ENCODE assay signal across 8 cellular contexts in the genomic region with DNA sequence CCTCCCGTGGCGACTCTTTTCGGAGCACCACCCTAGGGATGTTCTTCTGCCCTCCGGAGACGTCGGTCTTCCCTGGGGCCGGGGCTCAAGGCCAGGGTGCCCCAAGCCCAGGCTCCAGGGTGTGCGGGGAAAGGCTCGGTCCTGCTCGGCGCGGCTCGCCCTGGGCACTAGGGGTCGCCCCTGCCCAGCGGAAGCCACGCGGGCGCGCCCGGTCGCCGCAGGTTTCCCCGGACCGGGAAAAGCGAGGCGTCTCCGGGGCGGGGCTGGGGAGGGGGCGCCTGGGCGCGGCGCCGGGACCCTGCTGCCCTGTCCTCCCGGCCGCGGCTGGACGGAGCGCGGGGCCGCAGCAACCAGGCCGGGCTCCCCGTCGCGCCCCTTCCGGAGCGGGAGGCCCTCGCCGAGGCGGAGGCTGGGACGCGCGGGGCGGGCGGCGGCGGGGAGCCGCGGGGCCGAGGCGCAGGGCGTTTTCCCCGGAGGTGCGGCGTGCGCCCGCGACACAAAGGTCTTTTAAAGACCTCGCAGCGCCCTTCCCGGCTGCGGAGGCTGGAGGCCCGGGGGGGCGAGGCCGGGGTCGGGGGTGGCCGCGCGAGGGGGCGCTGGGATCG.
DNase-seq lines count a peak whose midpoint lies in the region; ATAC-seq, FAIRE-seq and TF ChIP-seq lines count a peak whose summit lies in the region.

No MANE protein-coding gene starts in this region.

- no peak overlapping the region for H3K27ac ChIP-seq in CD8-positive, alpha-beta T cell (ENCODE audit: low read depth, low read length)
- H3K27ac ChIP-seq in subcutaneous abdominal adipose tissue (ENCODE audit: low read depth, low read length), result peak overlapping the region; percentile 75

- ATAC-seq in CD8-positive, alpha-beta T cell, result peak; percentile 91
- ATAC-seq in GM21360 (IDR thresholded peaks at IDR 0.05; ENCODE audit: unreplicated experiment), result peak; percentile 85

- H3K27ac Mint-ChIP-seq in CD8-positive, alpha-beta T cell, result no peak overlapping the region

- POLR2A ChIA-PET in CD8-positive, alpha-beta T cell (lab: Charles Lee), result no interaction called here

- peak overlapping the region in 3 of 5 donors; percentile 66 to 77 (median 68) for H3K9ac ChIP-seq in subcutaneous abdominal adipose tissue (ENCODE audit: low read length in 5 of 5)

- peak overlapping the region; percentile 70 for H2AFZ ChIP-seq in neuron (ENCODE audit: low read depth, low read length)

- peak; percentile 34 to 88 (median 67) for DNase-seq in CD8-positive, alpha-beta T cell
- DNase-seq in HUDEP-2 (lab: John Stamatoyannopoulos, UW; ENCODE audit: unreplicated experiment in 76 of 76) (peak in 52 of 76 experiments; percentile 1 to 71 (median 34)), RPMI7951 (ENCODE audit: low read depth) (peak; percentile 54), frontal cortex (ENCODE audit: low spot score in 2 of 2) (peak; percentile 79 to 81)
- peak; percentile 66 for DNase-seq in activated T-helper 9 cell treated with anti-CD3 and anti-CD28 coated beads, Interleukin-2, amount 50 U/mL, for 16 hours (ENCODE audit: low read depth)

- H3K27me3 ChIP-seq in CD8-positive, alpha-beta T cell (ENCODE audit: insufficient read depth, low read length), result no peaks in the 10 kb centered on the region
- no peaks in the 10 kb centered on the region for H3K27me3 ChIP-seq in neuron (ENCODE audit: insufficient read depth, low read length)
- H3K27me3 ChIP-seq in subcutaneous abdominal adipose tissue (ENCODE audit: control insufficient read depth in 5 of 5, insufficient read depth in 4 of 5, low read length in 5 of 5), result peaks cover 0 to 6% (median 3%) of the 10 kb centered on the region in 5 donors

- intact Hi-C loops in CD8-positive, alpha-beta T cell (cut with DNase I, micrococcal nuclease), result loop anchor here (1.0 kb wide), 3 partner anchors 20 to 702 kb away; no protein-coding TSS in a partner anchor

- peaks cover 5% of the 10 kb centered on the region for H3K4me1 ChIP-seq in CD8-positive, alpha-beta T cell (ENCODE audit: insufficient read depth, low read length)
- H3K4me1 ChIP-seq in neuron (ENCODE audit: insufficient read depth, low read length), result peaks cover 16% of the 10 kb centered on the region
- peaks cover 4 to 41% (median 23%) of the 10 kb centered on the region in 5 donors for H3K4me1 ChIP-seq in subcutaneous abdominal adipose tissue (ENCODE audit: control insufficient read depth in 5 of 5, insufficient read depth in 5 of 5, low read length in 5 of 5)

- peak overlapping the region; percentile 49 for H3K4me3 ChIP-seq in CD8-positive, alpha-beta T cell (ENCODE audit: low read depth, low read length)
- H3K4me3 ChIP-seq in neuron (ENCODE audit: low read length), result peak overlapping the region; percentile 60
- peak overlapping the region in 4 of 5 donors; percentile 65 to 68 (median 66) for H3K4me3 ChIP-seq in subcutaneous abdominal adipose tissue (ENCODE audit: low read depth in 1 of 5, low read length in 5 of 5)

- FAIRE-seq in frontal cortex (lab: Jason Lieb, UNC), result no peak

- H3K4me1 Mint-ChIP-seq in CD8-positive, alpha-beta T cell (ENCODE audit: low read depth), result peaks cover 7% of the 10 kb centered on the region

- H3K36me3 ChIP-seq in CD8-positive, alpha-beta T cell (ENCODE audit: insufficient read depth, low read length), result no peaks in the 10 kb centered on the region
- H3K36me3 ChIP-seq in neuron (ENCODE audit: insufficient read depth, low read length) (no peaks in the 10 kb centered on the region), subcutaneous abdominal adipose tissue (ENCODE audit: control insufficient read depth in 5 of 5, insufficient read depth in 5 of 5, low read length in 5 of 5) (no peaks in the 10 kb centered on the region)

- no peaks in the 10 kb centered on the region for H3K36me3 Mint-ChIP-seq in CD8-positive, alpha-beta T cell

- CTCF ChIA-PET in CD8-positive, alpha-beta T cell (lab: Charles Lee), result interaction anchor here (0.8 to 2.8 kb wide), 5 partner anchors 12 to 703 kb away, joined by 3 to 14 read pairs (median 5); no protein-coding TSS in a partner anchor

- H3K9me3 ChIP-seq in CD8-positive, alpha-beta T cell (ENCODE audit: low read length), result no peaks in the 10 kb centered on the region
- H3K9me3 ChIP-seq in neuron (ENCODE audit: low read length), result peaks cover 10% of the 10 kb centered on the region
- peaks cover 0 to 5% (median 4%) of the 10 kb centered on the region in 5 donors for H3K9me3 ChIP-seq in subcutaneous abdominal adipose tissue (ENCODE audit: control insufficient read depth in 5 of 5, low read length in 5 of 5)

- H3K4me3 Mint-ChIP-seq in CD8-positive, alpha-beta T cell, result peak overlapping the region; percentile 63

- peaks cover 3% of the 10 kb centered on the region for H3K27me3 Mint-ChIP-seq in CD8-positive, alpha-beta T cell (ENCODE audit: low read depth)

- TF ChIP-seq CTCF in CD8-positive, alpha-beta T cell (IDR thresholded peaks at IDR 0.05), result peak; percentile 76

- H3K9me3 Mint-ChIP-seq in CD8-positive, alpha-beta T cell, result no peaks in the 10 kb centered on the region
